Comparison of ENCODE assay signal across 8 cellular contexts in genomic region chr22:18076060-18076497, GRCh38.
DNase-seq lines count a peak whose midpoint lies in the region; ATAC-seq and TF ChIP-seq lines count a peak whose summit lies in the region.

No MANE protein-coding gene starts in this region.

- H3K79me2 ChIP-seq in OCI-LY3 (ENCODE audit: low read length): peaks cover 23% of the 10 kb centered on the region

- DNase-seq in EH (ENCODE audit: low read depth) (peak; percentile 89), adipocyte (ENCODE audit: low read depth) (peak; percentile 97), glomerular visceral epithelial cell (ENCODE audit: extremely low spot score) (peak; percentile 86), non-pigmented ciliary epithelial cell (ENCODE audit: low read depth) (peak; percentile 67)

- H3K4me3 ChIP-seq in OCI-LY3 (ENCODE audit: low read length) (peak overlapping the region; percentile 83), adipocyte (ENCODE audit: low read length) (peak overlapping the region; percentile 90)

- H3K4me1 ChIP-seq in OCI-LY3 (ENCODE audit: low read length) (peaks cover 46% of the 10 kb centered on the region), adipocyte (ENCODE audit: control insufficient read depth, insufficient read depth, low read length) (peaks cover 29% of the 10 kb centered on the region)

- ATAC-seq in HG03439 (IDR thresholded peaks at IDR 0.05; ENCODE audit: unreplicated experiment) (no peak), HG02678 (IDR thresholded peaks at IDR 0.05; ENCODE audit: unreplicated experiment) (no peak)

- H3K36me3 ChIP-seq in OCI-LY3 (replicated peaks; ENCODE audit: low read depth, low read length) (peaks cover 7% of the 10 kb centered on the region), adipocyte (ENCODE audit: control insufficient read depth, insufficient read depth, low read length, severe bottlenecking) (peaks cover 15% of the 10 kb centered on the region)

- H3K27me3 ChIP-seq in OCI-LY3 (ENCODE audit: low read depth, low read length) (no peaks in the 10 kb centered on the region), adipocyte (replicated peaks; ENCODE audit: control insufficient read depth, insufficient read depth, low read length) (no peaks in the 10 kb centered on the region)

- TF ChIP-seq CTCF in OCI-LY3 (IDR thresholded peaks at IDR 0.05; ENCODE audit: low read depth, low read length): peak; percentile 94

- no peaks in the 10 kb centered on the region for H4K20me1 ChIP-seq in OCI-LY3 (ENCODE audit: insufficient read depth, low read length)

- H3K9me3 ChIP-seq in OCI-LY3 (ENCODE audit: insufficient read depth, low read length) (no peaks in the 10 kb centered on the region), adipocyte (ENCODE audit: control insufficient read depth, low read length) (no peaks in the 10 kb centered on the region)

- H3K9ac ChIP-seq in OCI-LY3 (ENCODE audit: low read length): peak overlapping the region; percentile 28
- peak overlapping the region; percentile 99 for H3K9ac ChIP-seq in adipocyte (ENCODE audit: low read length)

- H3K4me2 ChIP-seq in OCI-LY3 (ENCODE audit: low read length): peak overlapping the region; percentile 66

- H2AFZ ChIP-seq in OCI-LY3 (ENCODE audit: low read depth, low read length): 0 out of 2 replicates have a peak overlapping the region, but pooled peaks have one; percentile 25

- TF ChIP-seq RAD21 in Ishikawa (IDR thresholded peaks at IDR 0.05; ENCODE audit: low read depth): peak; percentile 98

- peak overlapping the region; percentile 9; the same call in 1 of the 2 replicates for H3K27ac ChIP-seq in OCI-LY3 (ENCODE audit: low read length)

- TF ChIP-seq EP300 in Ishikawa (IDR thresholded peaks at IDR 0.05; ENCODE audit: borderline replicate concordance): no peak

TF ChIP-seq in Ishikawa, 13 proteins besides CTCF, POLR2A, EP300 and RAD21:
- TF ChIP-seq, protein P1, sequence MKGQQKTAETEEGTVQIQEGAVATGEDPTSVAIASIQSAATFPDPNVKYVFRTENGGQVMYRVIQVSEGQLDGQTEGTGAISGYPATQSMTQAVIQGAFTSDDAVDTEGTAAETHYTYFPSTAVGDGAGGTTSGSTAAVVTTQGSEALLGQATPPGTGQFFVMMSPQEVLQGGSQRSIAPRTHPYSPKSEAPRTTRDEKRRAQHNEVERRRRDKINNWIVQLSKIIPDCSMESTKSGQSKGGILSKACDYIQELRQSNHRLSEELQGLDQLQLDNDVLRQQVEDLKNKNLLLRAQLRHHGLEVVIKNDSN (IDR thresholded peaks at IDR 0.05): no peak
- TF ChIP-seq ZBTB7A (IDR thresholded peaks at IDR 0.05; ENCODE audit: low read depth) (no peak), CEBPB (IDR thresholded peaks at IDR 0.05) (no peak), REST (IDR thresholded peaks at IDR 0.05; ENCODE audit: low read depth) (no peak), NFIC (IDR thresholded peaks at IDR 0.05) (no peak), CREB1 (IDR thresholded peaks at IDR 0.05; ENCODE audit: low read depth) (no peak)
